Comparison of ENCODE assay signal across 1 cellular context in the genomic region with DNA sequence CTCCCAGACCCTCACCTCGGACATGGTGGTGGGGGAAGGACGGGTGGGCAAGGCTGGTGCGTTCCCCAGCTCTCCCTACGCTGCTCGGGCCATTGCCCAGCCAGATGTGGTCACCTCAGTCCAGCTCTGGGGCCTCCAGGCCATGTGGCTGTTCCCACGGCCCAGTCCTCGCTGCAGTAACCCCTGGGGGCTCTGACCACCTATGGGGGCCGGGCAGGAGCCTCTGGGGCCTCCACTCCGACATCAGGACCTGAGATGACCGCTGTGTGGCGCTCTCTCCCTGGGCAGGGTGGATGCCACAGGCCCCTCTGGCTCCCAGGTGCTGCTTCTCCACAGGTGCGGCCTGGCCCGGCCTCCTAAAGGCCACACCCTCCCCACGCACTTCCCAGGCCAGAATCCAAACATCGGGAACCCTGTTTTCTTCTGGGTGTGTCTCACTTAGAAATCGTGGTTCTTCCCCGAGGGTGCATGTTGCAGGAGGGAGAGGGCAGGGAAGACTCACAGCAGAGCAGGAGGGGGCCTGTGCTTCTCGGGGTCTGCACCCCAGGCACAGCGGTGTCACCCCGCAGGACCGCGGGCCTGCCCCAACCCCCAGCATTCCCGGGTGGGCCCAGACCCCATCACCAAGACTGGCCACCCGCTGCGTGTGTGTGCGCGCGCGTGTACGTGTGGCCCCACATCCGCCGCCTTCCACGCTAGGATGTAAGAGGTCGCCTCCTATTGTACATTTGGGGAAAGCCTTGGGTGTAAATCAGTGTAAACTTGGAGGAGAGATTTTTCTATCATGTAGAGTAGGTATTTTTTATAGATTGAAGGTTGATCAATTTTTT.
A peak's percentile ranks its signal among the peaks of the same experiment; 100 is the strongest.
TF ChIP-seq lines count a peak whose summit lies in the region.

No MANE protein-coding gene starts in this region.

TF ChIP-seq in WTC11, 78 proteins besides CTCF, POLR2A, EP300 and RAD21 (continued from another document):
- TF ChIP-seq, protein P1, sequence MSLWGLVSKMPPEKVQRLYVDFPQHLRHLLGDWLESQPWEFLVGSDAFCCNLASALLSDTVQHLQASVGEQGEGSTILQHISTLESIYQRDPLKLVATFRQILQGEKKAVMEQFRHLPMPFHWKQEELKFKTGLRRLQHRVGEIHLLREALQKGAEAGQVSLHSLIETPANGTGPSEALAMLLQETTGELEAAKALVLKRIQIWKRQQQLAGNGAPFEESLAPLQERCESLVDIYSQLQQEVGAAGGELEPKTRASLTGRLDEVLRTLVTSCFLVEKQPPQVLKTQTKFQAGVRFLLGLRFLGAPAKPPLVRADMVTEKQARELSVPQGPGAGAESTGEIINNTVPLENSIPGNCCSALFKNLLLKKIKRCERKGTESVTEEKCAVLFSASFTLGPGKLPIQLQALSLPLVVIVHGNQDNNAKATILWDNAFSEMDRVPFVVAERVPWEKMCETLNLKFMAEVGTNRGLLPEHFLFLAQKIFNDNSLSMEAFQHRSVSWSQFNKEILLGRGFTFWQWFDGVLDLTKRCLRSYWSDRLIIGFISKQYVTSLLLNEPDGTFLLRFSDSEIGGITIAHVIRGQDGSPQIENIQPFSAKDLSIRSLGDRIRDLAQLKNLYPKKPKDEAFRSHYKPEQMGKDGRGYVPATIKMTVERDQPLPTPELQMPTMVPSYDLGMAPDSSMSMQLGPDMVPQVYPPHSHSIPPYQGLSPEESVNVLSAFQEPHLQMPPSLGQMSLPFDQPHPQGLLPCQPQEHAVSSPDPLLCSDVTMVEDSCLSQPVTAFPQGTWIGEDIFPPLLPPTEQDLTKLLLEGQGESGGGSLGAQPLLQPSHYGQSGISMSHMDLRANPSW (CRISPR knock-in tag; conservative IDR thresholded peaks at IDR 0.05; ENCODE audit: low read depth), result 0 out of 2 replicates have a peak, but pooled peaks have one; percentile 26
- TF ChIP-seq ETV6 (CRISPR knock-in tag; IDR thresholded peaks at IDR 0.05) (0 out of 2 replicates have a peak, but pooled peaks have one; percentile 13), FOXP1 (CRISPR knock-in tag; IDR thresholded peaks at IDR 0.05; ENCODE audit: borderline replicate concordance) (0 out of 2 replicates have a peak, but pooled peaks have one; percentile 42)
- TF ChIP-seq, protein P2, sequence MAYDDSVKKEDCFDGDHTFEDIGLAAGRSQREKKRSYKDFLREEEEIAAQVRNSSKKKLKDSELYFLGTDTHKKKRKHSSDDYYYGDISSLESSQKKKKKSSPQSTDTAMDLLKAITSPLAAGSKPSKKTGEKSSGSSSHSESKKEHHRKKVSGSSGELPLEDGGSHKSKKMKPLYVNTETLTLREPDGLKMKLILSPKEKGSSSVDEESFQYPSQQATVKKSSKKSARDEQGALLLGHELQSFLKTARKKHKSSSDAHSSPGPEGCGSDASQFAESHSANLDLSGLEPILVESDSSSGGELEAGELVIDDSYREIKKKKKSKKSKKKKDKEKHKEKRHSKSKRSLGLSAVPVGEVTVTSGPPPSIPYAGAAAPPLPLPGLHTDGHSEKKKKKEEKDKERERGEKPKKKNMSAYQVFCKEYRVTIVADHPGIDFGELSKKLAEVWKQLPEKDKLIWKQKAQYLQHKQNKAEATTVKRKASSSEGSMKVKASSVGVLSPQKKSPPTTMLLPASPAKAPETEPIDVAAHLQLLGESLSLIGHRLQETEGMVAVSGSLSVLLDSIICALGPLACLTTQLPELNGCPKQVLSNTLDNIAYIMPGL (CRISPR knock-in tag; IDR thresholded peaks at IDR 0.05), result 0 out of 2 replicates have a peak, but pooled peaks have one; percentile 39
- TF ChIP-seq, protein P3, sequence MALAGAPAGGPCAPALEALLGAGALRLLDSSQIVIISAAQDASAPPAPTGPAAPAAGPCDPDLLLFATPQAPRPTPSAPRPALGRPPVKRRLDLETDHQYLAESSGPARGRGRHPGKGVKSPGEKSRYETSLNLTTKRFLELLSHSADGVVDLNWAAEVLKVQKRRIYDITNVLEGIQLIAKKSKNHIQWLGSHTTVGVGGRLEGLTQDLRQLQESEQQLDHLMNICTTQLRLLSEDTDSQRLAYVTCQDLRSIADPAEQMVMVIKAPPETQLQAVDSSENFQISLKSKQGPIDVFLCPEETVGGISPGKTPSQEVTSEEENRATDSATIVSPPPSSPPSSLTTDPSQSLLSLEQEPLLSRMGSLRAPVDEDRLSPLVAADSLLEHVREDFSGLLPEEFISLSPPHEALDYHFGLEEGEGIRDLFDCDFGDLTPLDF (CRISPR knock-in tag; IDR thresholded peaks at IDR 0.05), result no peak
TF ChIP-seq in WTC11: peak in this region for 5.
